Comparison of ENCODE assay signal across 8 cellular contexts in genomic region chr5:81194633-81195333, GRCh38. TPM values are rescaled to one million over a fixed set of nuclear protein-coding genes. Genes with fewer than 3 reads are reported as not detected.
DNase-seq lines count a peak whose midpoint lies in the region; ATAC-seq and FAIRE-seq lines count a peak whose summit lies in the region.

No MANE protein-coding gene starts in this region.

- no peaks in the 10 kb centered on the region for H3K9me3 Mint-ChIP-seq in activated CD4-positive, alpha-beta T cell treated with anti-CD3 and anti-CD28 coated beads for 36 hours (ENCODE audit: low read depth)

- H3K36me3 Mint-ChIP-seq in activated CD4-positive, alpha-beta T cell treated with anti-CD3 and anti-CD28 coated beads for 36 hours (ENCODE audit: low read depth) = peaks cover 1% of the 10 kb centered on the region

- POLR2A ChIA-PET in activated CD4-positive, alpha-beta T cell treated with anti-CD3 and anti-CD28 coated beads for 36 hours (lab: Charles Lee) = no interaction called here

- ATAC-seq in GM18511 (IDR thresholded peaks at IDR 0.05; ENCODE audit: unreplicated experiment) = peak; percentile 94
- ATAC-seq in HG03135 (IDR thresholded peaks at IDR 0.05; ENCODE audit: unreplicated experiment) = peak; percentile 72
- ATAC-seq in activated CD4-positive, alpha-beta T cell treated with anti-CD3 and anti-CD28 coated beads for 36 hours = peak; percentile 99
- peak; percentile 100 for ATAC-seq in left lobe of liver

- peaks cover 9% of the 10 kb centered on the region for H3K4me1 Mint-ChIP-seq in activated CD4-positive, alpha-beta T cell treated with anti-CD3 and anti-CD28 coated beads for 36 hours

- DNase-seq in NCI-H446 treated with DMSO at 0.1 percent for 48 hours (lab: John Stamatoyannopoulos, UW) (peak; percentile 37), cerebellum (ENCODE audit: low spot score) (peak; percentile 80), left lobe of liver (ENCODE audit: low spot score) (peak; percentile 82)
- DNase-seq in activated CD4-positive, alpha-beta T cell treated with anti-CD3 and anti-CD28 coated beads for 36 hours = peak; percentile 92
- DNase-seq in stimulated activated CD4-positive, alpha-beta T cell treated with anti-CD3 and anti-CD28 coated beads, Interleukin-2, amount 100 ng/mL, for 48 hours = peak; percentile 82 to 90

- intact Hi-C loops in activated CD4-positive, alpha-beta T cell treated with anti-CD3 and anti-CD28 coated beads for 36 hours (cut with DNase I, micrococcal nuclease) = loop anchor here (1.0 to 10.0 kb wide), 8 partner anchors 29 to 850 kb away; partner anchors contain the start of gene ZCCHC9 (in 1 of the 2)

- H3K27ac Mint-ChIP-seq in activated CD4-positive, alpha-beta T cell treated with anti-CD3 and anti-CD28 coated beads for 36 hours = no peak overlapping the region

- H3K27me3 Mint-ChIP-seq in activated CD4-positive, alpha-beta T cell treated with anti-CD3 and anti-CD28 coated beads for 36 hours = no peaks in the 10 kb centered on the region

- H3K4me3 Mint-ChIP-seq in activated CD4-positive, alpha-beta T cell treated with anti-CD3 and anti-CD28 coated beads for 36 hours = peak overlapping the region; percentile 15

- peak; percentile 80 for FAIRE-seq in A204.1 (lab: Jason Lieb, UNC)

- CTCF ChIA-PET in activated CD4-positive, alpha-beta T cell treated with anti-CD3 and anti-CD28 coated beads for 36 hours (lab: Charles Lee) = interaction anchor here (0.6 to 3.6 kb wide), 23 partner anchors 9 to 712 kb away, joined by 3 to 18 read pairs (median 4); partner anchors contain the start of genes CKMT2 and ZCCHC9

RNA-seq across cellular contexts. Expression of gene CKMT2, which starts 38.3 kb away (rescaled TPM):
- total RNA-seq in activated CD4-positive, alpha-beta T cell treated with anti-CD3 and anti-CD28 coated beads for 36 hours = not detected
- total RNA-seq in cerebellum = 4.2 TPM
- 0.78 TPM for total RNA-seq in left lobe of liver

Comparison
In these comparisons a context has a peak if more than half of its experiments do, and no peak if none do; other contexts are left out.
1. Peak in every context shown above with its lines: DNase-seq and ATAC-seq.
2. DNase-seq: peak in every context shown above with its lines; median percentile 92 in activated CD4-positive, alpha-beta T cell treated with anti-CD3 and anti-CD28 coated beads for 36 hours; 86 in stimulated activated CD4-positive, alpha-beta T cell treated with anti-CD3 and anti-CD28 coated beads, Interleukin-2, amount 100 ng/mL, for 48 hours; 82 in left lobe of liver; 80 in cerebellum; 37 in NCI-H446 treated with DMSO at 0.1 percent for 48 hours.